In the genomic region with DNA sequence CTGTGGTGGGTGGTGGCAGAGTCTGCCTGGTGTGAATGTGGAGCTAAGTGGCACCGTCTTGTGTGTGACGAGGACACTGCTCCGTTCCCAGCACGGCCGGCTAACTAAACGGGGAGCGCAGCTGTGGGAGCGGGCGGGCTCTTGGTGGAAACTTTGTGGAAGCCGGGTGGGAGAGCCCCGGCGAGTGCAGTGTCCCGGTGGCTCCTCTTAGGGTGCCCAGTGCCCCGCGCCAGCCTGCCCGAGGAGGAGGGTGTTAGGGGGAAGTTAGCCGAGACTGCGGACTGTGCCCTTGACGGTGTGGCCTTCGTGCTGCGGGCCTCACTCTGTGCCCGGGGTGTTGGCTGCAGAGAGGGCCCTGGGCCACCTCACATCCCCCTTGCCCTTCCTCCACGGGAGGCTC, we compare ENCODE assay signal across 1 cellular context.
TF ChIP-seq lines count a peak whose summit lies in the region.

No MANE protein-coding gene starts in this region.

TF ChIP-seq in K562, 482 proteins besides CTCF, POLR2A, EP300 and RAD21:
- TF ChIP-seq RBM22 (IDR thresholded peaks at IDR 0.05; ENCODE audit: low read depth, low read length, poor library complexity, severe bottlenecking) (peak; percentile 66), CEBPG (CRISPR knock-in tag; IDR thresholded peaks at IDR 0.05) (no peak), CEBPG (tag; conservative IDR thresholded peaks at IDR 0.05 in 1 of 2, IDR thresholded peaks at IDR 0.05 in 1 of 2) (no peak), RBFOX2 (IDR thresholded peaks at IDR 0.05; ENCODE audit: low read depth, low read length) (peak; percentile 49; the same call in 1 of the 2 replicates), ZNF133 (CRISPR knock-in tag; IDR thresholded peaks at IDR 0.05) (no peak), NCOR1 (IDR thresholded peaks at IDR 0.05) (no peak), POLR2G (IDR thresholded peaks at IDR 0.05; ENCODE audit: low read depth, low read length) (peak; percentile 67), CREM (IDR thresholded peaks at IDR 0.05; ENCODE audit: low read depth) (no peak)
